10 cellular contexts compared by ENCODE assay signal in genomic region chr2:237732790-237733349, GRCh38.
A peak's percentile ranks its signal among the peaks of the same experiment; 100 is the strongest.
DNase-seq lines count a peak whose midpoint lies in the region; ATAC-seq and TF ChIP-seq lines count a peak whose summit lies in the region.
"Had no signal": no experiment of that assay in that cellular context is flagged by ENCODE, and none has a peak within 500 bp of the region (broad histone marks: within the 10 kb centered on the region; RNA-seq: fewer than 3 reads in every experiment).

No MANE protein-coding gene starts in this region.

- intact Hi-C loops in activated naive CD4-positive, alpha-beta T cell treated with anti-CD3 and anti-CD28 coated beads for 36 hours (cut with micrococcal nuclease): no loop called here
- intact Hi-C loops in upper lobe of right lung (cut with DNase I): no loop called here

- TF ChIP-seq CTCF in coronary artery (IDR thresholded peaks at IDR 0.05) (no peak), upper lobe of right lung (IDR thresholded peaks at IDR 0.05) (no peak)

- ATAC-seq in upper lobe of right lung: peak; percentile 43

- H3K36me3 ChIP-seq in mucosa of rectum (ENCODE audit: control insufficient read depth in 2 of 2, insufficient read depth in 2 of 2, low read length in 2 of 2) (peaks cover 13 to 14% of the 10 kb centered on the region in 2 donors), upper lobe of right lung (peaks cover 25% of the 10 kb centered on the region), SJCRH30 (peaks cover 11% of the 10 kb centered on the region)

- no peak overlapping the region for H3K4me3 Mint-ChIP-seq in activated naive CD4-positive, alpha-beta T cell treated with anti-CD3 and anti-CD28 coated beads for 36 hours

- H3K27ac ChIP-seq in coronary artery (peak overlapping the region; percentile 52 to 56), mucosa of rectum (ENCODE audit: low read depth in 2 of 2, low read length in 2 of 2) (peak overlapping the region; percentile 18 to 66), upper lobe of right lung (peak overlapping the region; percentile 71), SJCRH30 (no peak overlapping the region)

- H3K27me3 ChIP-seq in mucosa of rectum (ENCODE audit: control insufficient read depth in 2 of 2, insufficient read depth in 2 of 2, low read length in 2 of 2): no peaks in the 10 kb centered on the region
- no peaks in the 10 kb centered on the region for H3K27me3 ChIP-seq in upper lobe of right lung
- no peaks in the 10 kb centered on the region for H3K27me3 ChIP-seq in SJCRH30

- peaks cover 4% of the 10 kb centered on the region for H3K36me3 Mint-ChIP-seq in activated naive CD4-positive, alpha-beta T cell treated with anti-CD3 and anti-CD28 coated beads for 36 hours (ENCODE audit: low read depth)

- H3K4me3 ChIP-seq in coronary artery (peak overlapping the region; percentile 30), mucosa of rectum (ENCODE audit: low read length in 2 of 2) (no peak overlapping the region), upper lobe of right lung (no peak overlapping the region), SJCRH30 (no peak overlapping the region)

- peak; percentile 25 for DNase-seq in activated naive CD4-positive, alpha-beta T cell treated with anti-CD3 and anti-CD28 coated beads for 36 hours
- DNase-seq in activated naive CD4-positive, alpha-beta T cell treated with Interleukin-2 at 50 U/mL for 16 hours: no peak
- no peak for DNase-seq in coronary artery (ENCODE audit: low spot score)
- DNase-seq in upper lobe of right lung: no peak
- no peak for DNase-seq in MV-4-11 (lab: John Stamatoyannopoulos, UW)
- DNase-seq in SJCRH30: no peak
- no peak for DNase-seq in AML-193 (lab: John Stamatoyannopoulos, UW)
- DNase-seq: activated CD4-positive, alpha-beta T cell treated with anti-CD3 and anti-CD28 coated beads, Interleukin-2, amount 50 U/mL, for 48 hours; stimulated activated CD4-positive, alpha-beta T cell treated with anti-CD3 and anti-CD28 coated beads, Interleukin-4, amount 100 ng/mL, for 1 hour had no signal

- no peaks in the 10 kb centered on the region for H3K9me3 Mint-ChIP-seq in activated naive CD4-positive, alpha-beta T cell treated with anti-CD3 and anti-CD28 coated beads for 36 hours

- peak overlapping the region; percentile 56 for H3K27ac Mint-ChIP-seq in activated naive CD4-positive, alpha-beta T cell treated with anti-CD3 and anti-CD28 coated beads for 36 hours

- no peaks in the 10 kb centered on the region for H3K27me3 Mint-ChIP-seq in activated naive CD4-positive, alpha-beta T cell treated with anti-CD3 and anti-CD28 coated beads for 36 hours (ENCODE audit: low read depth)

- peaks cover 9 to 41% of the 10 kb centered on the region in 2 donors for H3K4me1 ChIP-seq in mucosa of rectum (ENCODE audit: control insufficient read depth in 2 of 2, insufficient read depth in 2 of 2, low read length in 2 of 2)
- peaks cover 79% of the 10 kb centered on the region for H3K4me1 ChIP-seq in upper lobe of right lung
- H3K4me1 ChIP-seq in SJCRH30: peaks cover 8% of the 10 kb centered on the region

- CTCF ChIA-PET in activated naive CD4-positive, alpha-beta T cell treated with anti-CD3 and anti-CD28 coated beads for 36 hours (lab: Charles Lee): interaction anchor here (0.7 to 2.2 kb wide), 3 partner anchors 12 to 152 kb away, joined by 3 to 8 read pairs (median 6); no protein-coding TSS in a partner anchor

- no peaks in the 10 kb centered on the region for H3K9me3 ChIP-seq in mucosa of rectum (ENCODE audit: control insufficient read depth in 2 of 2, low read length in 2 of 2)
- H3K9me3 ChIP-seq in upper lobe of right lung: no peaks in the 10 kb centered on the region
- no peaks in the 10 kb centered on the region for H3K9me3 ChIP-seq in SJCRH30 (replicated peaks)

- peaks cover 41% of the 10 kb centered on the region for H3K4me1 Mint-ChIP-seq in activated naive CD4-positive, alpha-beta T cell treated with anti-CD3 and anti-CD28 coated beads for 36 hours (ENCODE audit: low read depth)

- H3K9ac ChIP-seq in mucosa of rectum (ENCODE audit: low read depth in 1 of 2, low read length in 2 of 2): no peak overlapping the region
